Comparison of ENCODE assay signal across 20 cellular contexts in the genomic region with DNA sequence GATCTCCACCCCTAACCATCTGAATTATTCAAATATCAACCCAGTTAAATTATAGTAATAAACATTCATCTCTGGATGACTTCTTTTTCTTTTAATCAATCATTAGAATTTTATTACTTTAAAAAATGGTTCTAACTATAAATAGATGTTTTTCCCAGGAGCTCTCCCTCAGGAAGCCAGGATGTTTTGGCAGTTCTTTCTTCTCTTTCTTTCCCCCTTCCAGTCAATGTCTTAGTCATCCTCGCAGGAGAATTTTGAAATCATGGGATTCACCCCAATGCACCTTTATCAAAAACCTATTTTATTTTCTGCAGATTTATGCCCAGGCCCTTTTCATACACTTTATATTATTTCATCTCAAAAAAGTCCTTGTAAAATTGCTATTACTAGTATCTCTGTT.
DNase-seq lines count a peak whose midpoint lies in the region; TF ChIP-seq lines count a peak whose summit lies in the region.
"Had no signal": no experiment of that assay in that cellular context is flagged by ENCODE, and none has a peak within 500 bp of the region (broad histone marks: within the 10 kb centered on the region; RNA-seq: fewer than 3 reads in every experiment).

No MANE protein-coding gene starts in this region.

- no peak overlapping the region for H3K14ac ChIP-seq in mesenchymal stem cell (ENCODE audit: low read length in 2 of 2)

- no peak overlapping the region for H3K18ac ChIP-seq in mesenchymal stem cell (ENCODE audit: low read depth in 1 of 2, low read length in 2 of 2)

- H3K4me3 ChIP-seq in GM23248, result no peak overlapping the region
- no peak overlapping the region for H3K4me3 ChIP-seq in mesenchymal stem cell (ENCODE audit: insufficient read depth in 1 of 2, low read depth in 1 of 2, low read length in 2 of 2)
- no peak overlapping the region for H3K4me3 ChIP-seq in subcutaneous abdominal adipose tissue (ENCODE audit: low read depth in 1 of 5, low read length in 5 of 5)
- no peak overlapping the region for H3K4me3 ChIP-seq in esophagus squamous epithelium
- H3K4me3 ChIP-seq in H7 (ENCODE audit: insufficient read depth, low read depth, low read length), result no peak overlapping the region
- H3K4me3 ChIP-seq: A549, BLaER1, GM12878 had no signal

- no peak overlapping the region for H3K4ac ChIP-seq in mesenchymal stem cell (ENCODE audit: low read depth in 1 of 2, low read length in 2 of 2)

- no peak overlapping the region for H3K23ac ChIP-seq in mesenchymal stem cell (ENCODE audit: low read length in 2 of 2)

- H3K36me3 ChIP-seq in GM23248 (ENCODE audit: low read depth), result no peaks in the 10 kb centered on the region
- H3K36me3 ChIP-seq in mesenchymal stem cell (ENCODE audit: control insufficient read depth in 1 of 2, insufficient read depth in 2 of 2, low read depth in 1 of 2, low read length in 2 of 2), result no peaks in the 10 kb centered on the region
- no peaks in the 10 kb centered on the region for H3K36me3 ChIP-seq in subcutaneous abdominal adipose tissue (ENCODE audit: control insufficient read depth in 5 of 5, insufficient read depth in 5 of 5, low read length in 5 of 5)
- no peaks in the 10 kb centered on the region for H3K36me3 ChIP-seq in esophagus squamous epithelium
- H3K36me3 ChIP-seq in H7 (replicated peaks; ENCODE audit: control insufficient read depth, insufficient read depth, low read length), result no peaks in the 10 kb centered on the region
- H3K36me3 ChIP-seq: BLaER1 had no signal

- no peaks in the 10 kb centered on the region for H4K20me1 ChIP-seq in GM23248 (ENCODE audit: insufficient read depth)
- H4K20me1 ChIP-seq: BLaER1 had no signal

- H3K9ac ChIP-seq in GM23248 (no peak overlapping the region), mesenchymal stem cell (ENCODE audit: low read length) (peak overlapping the region; percentile 29), subcutaneous abdominal adipose tissue (ENCODE audit: low read length in 5 of 5) (no peak overlapping the region)
- H3K9ac ChIP-seq: BLaER1 had no signal

- DNase-seq in GM23248 (peak; percentile 26), mesenchymal stem cell (no peak), esophagus squamous epithelium (lab: John Stamatoyannopoulos, UW) (no peak), H7 (no peak), GM10248 (ENCODE audit: extremely low spot score) (no peak)
- DNase-seq: CD4-positive, alpha-beta T cell; COR-L47; DMS79; NCI-H1694; NCI-H2081; NCI-H2171; NCI-H345; NCI-H524; NCI-H774; NK-92 treated with Interleukin-12 subunit alpha and Interleukin-12 subunit beta, amount 100 ng/mL, for 24 hours had no signal

- peaks cover 20% of the 10 kb centered on the region for H3F3A ChIP-seq in GM23248 (ENCODE audit: insufficient read depth)

- no peak overlapping the region for H3K4me2 ChIP-seq in GM23248 (ENCODE audit: unreplicated experiment)
- H3K4me2 ChIP-seq in mesenchymal stem cell (ENCODE audit: low read length, poor library complexity, severe bottlenecking), result no peak overlapping the region
- H3K4me2 ChIP-seq: A549, BLaER1 had no signal

- no peak overlapping the region for H2BK15ac ChIP-seq in mesenchymal stem cell (ENCODE audit: low read depth, poor library complexity, severe bottlenecking)

- no peaks in the 10 kb centered on the region for H3K9me2 ChIP-seq in GM23248 (ENCODE audit: insufficient read depth)

- H3K4me1 ChIP-seq in GM23248 (ENCODE audit: insufficient read depth) (peaks cover 32% of the 10 kb centered on the region), mesenchymal stem cell (ENCODE audit: control insufficient read depth, insufficient read depth, low read depth, low read length) (peaks cover 2% of the 10 kb centered on the region), subcutaneous abdominal adipose tissue (ENCODE audit: control insufficient read depth in 5 of 5, insufficient read depth in 5 of 5, low read length in 5 of 5) (peaks cover 0 to 43% (median 6%) of the 10 kb centered on the region in 5 donors), esophagus squamous epithelium (no peaks in the 10 kb centered on the region)
- H3K4me1 ChIP-seq: A549, BLaER1 had no signal

- H4K8ac ChIP-seq in mesenchymal stem cell (ENCODE audit: low read length), result no peak overlapping the region

- intact Hi-C loops in esophagus squamous epithelium (cut with DNase I), result no loop called here

- no peak overlapping the region for H2BK5ac ChIP-seq in mesenchymal stem cell (ENCODE audit: low read depth, low read length, poor library complexity, severe bottlenecking)

- no peak overlapping the region for H4K91ac ChIP-seq in mesenchymal stem cell (ENCODE audit: low read length)

- H2BK12ac ChIP-seq in mesenchymal stem cell (ENCODE audit: low read length in 2 of 2), result no peak overlapping the region

- H2AK5ac ChIP-seq in mesenchymal stem cell (ENCODE audit: low read length, severe bottlenecking), result no peak overlapping the region

- POLR2A ChIA-PET in GM10248 (lab: Yijun Ruan, JAX), result no interaction called here

- TF ChIP-seq CTCF in esophagus squamous epithelium (IDR thresholded peaks at IDR 0.05) (no peak), GM10248 (IDR thresholded peaks at IDR 0.05; ENCODE audit: control extremely low read depth, extremely low read depth, low read depth, missing control alignments) (no peak)

- H3K79me2 ChIP-seq in GM23248 (ENCODE audit: insufficient read depth), result no peaks in the 10 kb centered on the region

- no peak overlapping the region for H2BK120ac ChIP-seq in mesenchymal stem cell (ENCODE audit: low read depth, low read length)

- in situ Hi-C loops in GM23248 (cut with MboI), result no loop called here

- CTCF ChIA-PET in GM10248 (lab: Yijun Ruan, JAX), result no interaction called here

- H3K79me1 ChIP-seq in mesenchymal stem cell (replicated peaks; ENCODE audit: low read length, poor library complexity, severe bottlenecking), result no peaks in the 10 kb centered on the region

- H2AFZ ChIP-seq in GM23248 (no peak overlapping the region), mesenchymal stem cell (ENCODE audit: low read depth, low read length) (no peak overlapping the region)

- H3K9me3 ChIP-seq in GM23248 (ENCODE audit: low read depth), result no peaks in the 10 kb centered on the region
- no peaks in the 10 kb centered on the region for H3K9me3 ChIP-seq in mesenchymal stem cell (ENCODE audit: control insufficient read depth, low read length)
- H3K9me3 ChIP-seq in subcutaneous abdominal adipose tissue (ENCODE audit: control insufficient read depth in 5 of 5, low read length in 5 of 5), result peaks cover 0 to 2% (median 0%) of the 10 kb centered on the region in 5 donors
- no peaks in the 10 kb centered on the region for H3K9me3 ChIP-seq in esophagus squamous epithelium
- H3K9me3 ChIP-seq: A549, BLaER1 had no signal

- H3K27me3 ChIP-seq in GM23248 (replicated peaks; ENCODE audit: insufficient read depth) (no peaks in the 10 kb centered on the region), mesenchymal stem cell (ENCODE audit: control insufficient read depth in 1 of 2, insufficient read depth in 1 of 2, low read length in 2 of 2) (no peaks in the 10 kb centered on the region), subcutaneous abdominal adipose tissue (ENCODE audit: control insufficient read depth in 5 of 5, insufficient read depth in 4 of 5, low read length in 5 of 5) (no peaks in the 10 kb centered on the region), esophagus squamous epithelium (no peaks in the 10 kb centered on the region), H7 (ENCODE audit: control insufficient read depth, insufficient read depth, low read length) (no peaks in the 10 kb centered on the region)
- H3K27me3 ChIP-seq: BLaER1 had no signal

- TF ChIP-seq POLR2A in esophagus squamous epithelium (IDR thresholded peaks at IDR 0.05), result no peak

- H3K27ac ChIP-seq in GM23248, result peak overlapping the region; percentile 25
- peak overlapping the region; percentile 66 for H3K27ac ChIP-seq in adipose tissue (ENCODE audit: low read depth, low read length)
- no peak overlapping the region for H3K27ac ChIP-seq in mesenchymal stem cell (ENCODE audit: low read length, poor library complexity, severe bottlenecking)
- H3K27ac ChIP-seq in subcutaneous abdominal adipose tissue (ENCODE audit: low read depth, low read length), result peak overlapping the region; percentile 53
- H3K27ac ChIP-seq in esophagus squamous epithelium, result no peak overlapping the region
- H3K27ac ChIP-seq: A549, BLaER1 had no signal

- 8 to 17% methylated on average over 1 of the region's 1 CpG for WGBS in GM23248 (ENCODE audit: low coverage in 1 of 2, low lambda C conversion rate in 2 of 2, missing lambda C conversion rate in 2 of 2), 2 experiments
- 45 to 68% (median 63%) methylated on average over 1 of the region's 1 CpG for WGBS in adipose tissue, 3 donors
- WGBS in mesenchymal stem cell, result 100% methylated on average over 1 of the region's 1 CpG
- whole genome bisulfite sequencing in esophagus squamous epithelium, 2 donors, result 56 to 73% methylated on average over 1 of the region's 1 CpG

Comparison
In these comparisons a context has a peak if more than half of its experiments do, and no peak if none do; other contexts are left out.
1. H3K27ac ChIP-seq: peak in GM23248 (single experiment), adipose tissue (single experiment) and subcutaneous abdominal adipose tissue (single experiment); none in mesenchymal stem cell (single experiment) and esophagus squamous epithelium (0 of 4).